In genomic region chr22:47837703-47838102, GRCh38 we compare ENCODE assay signal across 9 cellular contexts.
DNase-seq lines count a peak whose midpoint lies in the region; ATAC-seq, FAIRE-seq and TF ChIP-seq lines count a peak whose summit lies in the region.
"Had no signal": no experiment of that assay in that cellular context is flagged by ENCODE, and none has a peak within 500 bp of the region (broad histone marks: within the 10 kb centered on the region; RNA-seq: fewer than 3 reads in every experiment).

No MANE protein-coding gene starts in this region.

- no peak overlapping the region for H2AFZ ChIP-seq in K562 (ENCODE audit: low read depth, low read length)

- H3K4me3 Mint-ChIP-seq in activated naive CD8-positive, alpha-beta T cell treated with anti-CD3 and anti-CD28 coated beads for 36 hours = no peak overlapping the region
- no peak overlapping the region for H3K4me3 Mint-ChIP-seq in activated naive CD8-positive, alpha-beta T cell treated with anti-CD3 and anti-CD28 coated beads, Interleukin-2, amount 50 U/mL, for 24 hours
- H3K4me3 Mint-ChIP-seq: mesothelial cell of epicardium had no signal

- no peaks in the 10 kb centered on the region for H3K9me3 ChIP-seq in K562 (replicated peaks; ENCODE audit: control insufficient read depth, insufficient read depth, low read depth, low read length)
- no peaks in the 10 kb centered on the region for H3K9me3 ChIP-seq in small intestine (ENCODE audit: control insufficient read depth, low read depth)
- no peaks in the 10 kb centered on the region for H3K9me3 ChIP-seq in vagina

- no peak for TF ChIP-seq EP300 in K562 (IDR thresholded peaks at IDR 0.05; ENCODE audit: low read length)

- no peak overlapping the region for H3K4me3 ChIP-seq in K562
- no peak overlapping the region for H3K4me3 ChIP-seq in small intestine (ENCODE audit: low read depth in 1 of 2, low read length in 2 of 2)
- no peak overlapping the region for H3K4me3 ChIP-seq in vagina

- 0% methylated on average over 2 of the region's 3 CpGs for WGBS in K562 (ENCODE audit: insufficient coverage, low coverage, missing lambda C conversion rate)
- 46 to 65% (median 47%) methylated on average over 3 of the region's 3 CpGs for WGBS in small intestine, 3 donors

- no peak for TF ChIP-seq POLR2A in K562 (conservative IDR thresholded peaks at IDR 0.05)
- no peak for TF ChIP-seq POLR2A in vagina (IDR thresholded peaks at IDR 0.05)

- in situ Hi-C loops in K562 (cut with MboI) = no loop called here

- no peaks in the 10 kb centered on the region for H3K36me3 ChIP-seq in K562 (ENCODE audit: control insufficient read depth, insufficient read depth, low read length)
- H3K36me3 ChIP-seq in small intestine (ENCODE audit: control insufficient read depth in 2 of 2, insufficient read depth in 2 of 2, low read length in 2 of 2) = no peaks in the 10 kb centered on the region
- no peaks in the 10 kb centered on the region for H3K36me3 ChIP-seq in vagina

- no peaks in the 10 kb centered on the region for H3K9me1 ChIP-seq in K562 (ENCODE audit: control insufficient read depth, insufficient read depth, low read length)

- H3K27ac ChIP-seq in K562 (ENCODE audit: extremely low read depth, low read depth, low read length) = no peak overlapping the region
- no peak overlapping the region for H3K27ac ChIP-seq in small intestine (ENCODE audit: low read depth in 1 of 2, low read length in 1 of 2)
- H3K27ac ChIP-seq in vagina = no peak overlapping the region

- peak; percentile 48 to 78 for TF ChIP-seq RAD21 in K562 (CRISPR knock-in tag; conservative IDR thresholded peaks at IDR 0.05 in 1 of 2, IDR thresholded peaks at IDR 0.05 in 1 of 2)

- no peak overlapping the region for H3K9ac ChIP-seq in K562 (ENCODE audit: insufficient read depth in 1 of 2, low read depth in 2 of 2, low read length in 2 of 2)

- no peaks in the 10 kb centered on the region for H3K9me3 Mint-ChIP-seq in activated naive CD8-positive, alpha-beta T cell treated with anti-CD3 and anti-CD28 coated beads for 36 hours
- H3K9me3 Mint-ChIP-seq in activated naive CD8-positive, alpha-beta T cell treated with anti-CD3 and anti-CD28 coated beads, Interleukin-2, amount 50 U/mL, for 24 hours = no peaks in the 10 kb centered on the region

- POLR2A ChIA-PET in K562 (lab: Yijun Ruan, JAX) = no interaction called here

- H3K27me3 ChIP-seq in K562 (ENCODE audit: control insufficient read depth in 2 of 2, insufficient read depth in 2 of 2, low read length in 2 of 2) (no peaks in the 10 kb centered on the region), small intestine (ENCODE audit: control insufficient read depth in 2 of 2, insufficient read depth in 2 of 2, low read length in 2 of 2) (no peaks in the 10 kb centered on the region), vagina (no peaks in the 10 kb centered on the region)

- H3K36me3 Mint-ChIP-seq in activated naive CD8-positive, alpha-beta T cell treated with anti-CD3 and anti-CD28 coated beads for 36 hours = no peaks in the 10 kb centered on the region
- H3K36me3 Mint-ChIP-seq in activated naive CD8-positive, alpha-beta T cell treated with anti-CD3 and anti-CD28 coated beads, Interleukin-2, amount 50 U/mL, for 24 hours (ENCODE audit: low read depth) = no peaks in the 10 kb centered on the region
- H3K36me3 Mint-ChIP-seq: mesothelial cell of epicardium had no signal

- DNase-seq in activated naive CD8-positive, alpha-beta T cell treated with anti-CD3 and anti-CD28 coated beads for 36 hours = peak; percentile 3
- no peak for DNase-seq in activated naive CD8-positive, alpha-beta T cell treated with anti-CD3 and anti-CD28 coated beads, Interleukin-2, amount 50 U/mL, for 24 hours
- peak; percentile 13 for DNase-seq in NCI-H1105 (lab: John Stamatoyannopoulos, UW)
- DNase-seq in K562 (ENCODE audit: extremely low read depth in 1 of 4, low spot score in 3 of 4) = peak; percentile 26 to 59 (median 34)
- peak; percentile 16 for DNase-seq in small intestine
- no peak for DNase-seq in NCI-H774 (lab: John Stamatoyannopoulos, UW)
- no peak for DNase-seq in inferior parietal cortex (ENCODE audit: extremely low spot score)
- DNase-seq in vagina (ENCODE audit: extremely low spot score in 2 of 2) = no peak

- TF ChIP-seq CTCF in K562 (IDR thresholded peaks at IDR 0.05 in 2 of 3, conservative IDR thresholded peaks at IDR 0.05 in 1 of 3; ENCODE audit: insufficient read depth in 2 of 3, low read depth in 1 of 3, low read length in 3 of 3) = peak; percentile 60 to 72 (median 64)
- no peak for TF ChIP-seq CTCF in vagina (IDR thresholded peaks at IDR 0.05)

- H4K20me1 ChIP-seq in K562 (replicated peaks; ENCODE audit: control insufficient read depth, insufficient read depth, low read length) = no peaks in the 10 kb centered on the region

- no peak overlapping the region for H3K27ac Mint-ChIP-seq in activated naive CD8-positive, alpha-beta T cell treated with anti-CD3 and anti-CD28 coated beads for 36 hours
- no peak overlapping the region for H3K27ac Mint-ChIP-seq in activated naive CD8-positive, alpha-beta T cell treated with anti-CD3 and anti-CD28 coated beads, Interleukin-2, amount 50 U/mL, for 24 hours
- H3K27ac Mint-ChIP-seq: mesothelial cell of epicardium had no signal

- CTCF ChIA-PET in K562 (lab: Yijun Ruan, JAX; ENCODE audit: low intra/inter-chr PET ratio) = no interaction called here

- peaks cover 17% of the 10 kb centered on the region for H3K27me3 Mint-ChIP-seq in activated naive CD8-positive, alpha-beta T cell treated with anti-CD3 and anti-CD28 coated beads for 36 hours
- H3K27me3 Mint-ChIP-seq in activated naive CD8-positive, alpha-beta T cell treated with anti-CD3 and anti-CD28 coated beads, Interleukin-2, amount 50 U/mL, for 24 hours = peaks cover 18% of the 10 kb centered on the region

- FAIRE-seq in K562 (lab: Jason Lieb, UNC) (peak; percentile 81), small intestine (lab: Jason Lieb, UNC) (no peak)

- BruUV-seq in K562 (replicated peaks; lab: Mats Ljungman, UMichigan) = no TSS peak

- no peak for ATAC-seq in activated naive CD8-positive, alpha-beta T cell treated with anti-CD3 and anti-CD28 coated beads, Interleukin-2, amount 50 U/mL, for 24 hours
- ATAC-seq in K562 = peak; percentile 77

- no peaks in the 10 kb centered on the region for H3K79me2 ChIP-seq in K562 (ENCODE audit: control insufficient read depth, insufficient read depth, low read length)

- no peak overlapping the region for H3K4me2 ChIP-seq in K562 (ENCODE audit: insufficient read depth, low read length)

- H3K4me1 ChIP-seq in K562 (replicated peaks in 1 of 2; ENCODE audit: control insufficient read depth in 2 of 2, insufficient read depth in 2 of 2, low read length in 2 of 2) (no peaks in the 10 kb centered on the region), small intestine (ENCODE audit: control insufficient read depth in 2 of 2, insufficient read depth in 1 of 2, low read depth in 1 of 2, low read length in 1 of 2) (no peaks in the 10 kb centered on the region), vagina (no peaks in the 10 kb centered on the region)

- intact Hi-C loops in K562 (cut with micrococcal nuclease) = loop anchor here (5.0 to 10.0 kb wide), 2 partner anchors 210 to 623 kb away; no protein-coding TSS in a partner anchor
- intact Hi-C loops in vagina (cut with DNase I) = no loop called here

- H3K4me1 Mint-ChIP-seq in activated naive CD8-positive, alpha-beta T cell treated with anti-CD3 and anti-CD28 coated beads for 36 hours = no peaks in the 10 kb centered on the region
- peaks cover 7% of the 10 kb centered on the region for H3K4me1 Mint-ChIP-seq in activated naive CD8-positive, alpha-beta T cell treated with anti-CD3 and anti-CD28 coated beads, Interleukin-2, amount 50 U/mL, for 24 hours

TF ChIP-seq in K562, 482 proteins besides CTCF, POLR2A, EP300 and RAD21 (continues in another document):
- no peak for TF ChIP-seq ZNF143 (CRISPR knock-in tag; IDR thresholded peaks at IDR 0.05)
- no peak for TF ChIP-seq CBX2 (IDR thresholded peaks at IDR 0.05; ENCODE audit: insufficient read depth, low read length, poor library complexity, severe bottlenecking)
- no peak for TF ChIP-seq LARP7 (IDR thresholded peaks at IDR 0.05)
- peak; percentile 73 for TF ChIP-seq SMC3 (conservative IDR thresholded peaks at IDR 0.05; ENCODE audit: insufficient read depth, low read depth, low read length)
- peak; percentile 33; the same call in 1 of the 2 replicates for TF ChIP-seq DEAF1 (CRISPR knock-in tag; IDR thresholded peaks at IDR 0.05)
- TF ChIP-seq ZNF589 (CRISPR knock-in tag; IDR thresholded peaks at IDR 0.05; ENCODE audit: low read depth) = no peak
- peak in 1 of 3 experiments; percentile 17 for TF ChIP-seq YY1 (IDR thresholded peaks at IDR 0.05; ENCODE audit: borderline replicate concordance in 1 of 3, control insufficient read depth in 1 of 3, extremely low read depth in 1 of 3, insufficient read depth in 3 of 3, insufficient read length in 1 of 3, insufficient replicate concordance in 2 of 3, low read depth in 1 of 3, low read length in 2 of 3)
- no peak for TF ChIP-seq ZBTB5 (IDR thresholded peaks at IDR 0.05)
- peak; percentile 18; the same call in 1 of the 2 replicates for TF ChIP-seq STAG1 (CRISPR knock-in tag; IDR thresholded peaks at IDR 0.05; ENCODE audit: borderline replicate concordance)
- no peak for TF ChIP-seq ADNP (tag; IDR thresholded peaks at IDR 0.05)

Comparison
In these comparisons a context has a peak if more than half of its experiments do, and no peak if none do; other contexts are left out.
1. DNase-seq: peak in activated naive CD8-positive, alpha-beta T cell treated with anti-CD3 and anti-CD28 coated beads for 36 hours (single experiment), NCI-H1105 (single experiment), K562 (4 of 4) and small intestine (single experiment); none in activated naive CD8-positive, alpha-beta T cell treated with anti-CD3 and anti-CD28 coated beads, Interleukin-2, amount 50 U/mL, for 24 hours (single experiment), NCI-H774 (single experiment), inferior parietal cortex (single experiment) and vagina (0 of 2).
2. CTCF ChIP-seq: peak in K562 (3 of 3); none in vagina (0 of 3).